1 cellular context compared by ENCODE assay signal in the genomic region with DNA sequence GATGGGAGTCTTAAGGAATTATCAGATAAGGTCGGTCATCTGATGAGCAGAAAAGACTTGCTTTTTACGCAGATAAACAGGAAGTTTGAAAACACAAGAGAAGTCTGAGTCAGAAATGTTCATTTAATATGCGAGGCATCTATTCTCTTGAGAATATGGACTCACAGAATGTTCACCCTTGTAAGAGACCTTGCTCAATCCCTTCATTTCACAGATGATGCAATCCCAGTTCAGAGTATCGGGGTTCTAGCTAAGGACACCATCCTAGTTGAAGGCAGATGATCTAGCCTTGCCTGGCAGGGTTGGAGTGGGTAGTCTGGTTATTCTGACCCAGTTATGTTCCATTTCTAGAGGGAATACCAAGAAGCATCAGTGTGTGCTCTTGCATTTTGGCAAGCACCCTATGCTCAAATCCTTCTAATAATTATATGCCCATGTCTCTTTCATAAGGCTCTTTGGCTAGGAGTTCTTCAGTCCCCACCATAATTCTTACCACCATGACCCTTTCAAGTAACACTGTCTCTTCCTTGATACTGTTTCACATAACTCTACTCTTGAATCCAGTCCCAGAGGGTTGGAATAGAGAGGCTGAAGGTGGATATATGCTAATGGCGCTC.
TF ChIP-seq lines count a peak whose summit lies in the region.

No MANE protein-coding gene starts in this region.

TF ChIP-seq in GM23338, 12 proteins besides CTCF, POLR2A, EP300 and RAD21 (continued from another document):
- TF ChIP-seq, protein P1, sequence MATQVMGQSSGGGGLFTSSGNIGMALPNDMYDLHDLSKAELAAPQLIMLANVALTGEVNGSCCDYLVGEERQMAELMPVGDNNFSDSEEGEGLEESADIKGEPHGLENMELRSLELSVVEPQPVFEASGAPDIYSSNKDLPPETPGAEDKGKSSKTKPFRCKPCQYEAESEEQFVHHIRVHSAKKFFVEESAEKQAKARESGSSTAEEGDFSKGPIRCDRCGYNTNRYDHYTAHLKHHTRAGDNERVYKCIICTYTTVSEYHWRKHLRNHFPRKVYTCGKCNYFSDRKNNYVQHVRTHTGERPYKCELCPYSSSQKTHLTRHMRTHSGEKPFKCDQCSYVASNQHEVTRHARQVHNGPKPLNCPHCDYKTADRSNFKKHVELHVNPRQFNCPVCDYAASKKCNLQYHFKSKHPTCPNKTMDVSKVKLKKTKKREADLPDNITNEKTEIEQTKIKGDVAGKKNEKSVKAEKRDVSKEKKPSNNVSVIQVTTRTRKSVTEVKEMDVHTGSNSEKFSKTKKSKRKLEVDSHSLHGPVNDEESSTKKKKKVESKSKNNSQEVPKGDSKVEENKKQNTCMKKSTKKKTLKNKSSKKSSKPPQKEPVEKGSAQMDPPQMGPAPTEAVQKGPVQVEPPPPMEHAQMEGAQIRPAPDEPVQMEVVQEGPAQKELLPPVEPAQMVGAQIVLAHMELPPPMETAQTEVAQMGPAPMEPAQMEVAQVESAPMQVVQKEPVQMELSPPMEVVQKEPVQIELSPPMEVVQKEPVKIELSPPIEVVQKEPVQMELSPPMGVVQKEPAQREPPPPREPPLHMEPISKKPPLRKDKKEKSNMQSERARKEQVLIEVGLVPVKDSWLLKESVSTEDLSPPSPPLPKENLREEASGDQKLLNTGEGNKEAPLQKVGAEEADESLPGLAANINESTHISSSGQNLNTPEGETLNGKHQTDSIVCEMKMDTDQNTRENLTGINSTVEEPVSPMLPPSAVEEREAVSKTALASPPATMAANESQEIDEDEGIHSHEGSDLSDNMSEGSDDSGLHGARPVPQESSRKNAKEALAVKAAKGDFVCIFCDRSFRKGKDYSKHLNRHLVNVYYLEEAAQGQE (IDR thresholded peaks at IDR 0.05; ENCODE audit: unreplicated experiment), result no peak
- TF ChIP-seq NANOG (IDR thresholded peaks at IDR 0.05; ENCODE audit: borderline replicate concordance), result no peak
